ENCODE assay signal across 1 cellular context in the genomic region with DNA sequence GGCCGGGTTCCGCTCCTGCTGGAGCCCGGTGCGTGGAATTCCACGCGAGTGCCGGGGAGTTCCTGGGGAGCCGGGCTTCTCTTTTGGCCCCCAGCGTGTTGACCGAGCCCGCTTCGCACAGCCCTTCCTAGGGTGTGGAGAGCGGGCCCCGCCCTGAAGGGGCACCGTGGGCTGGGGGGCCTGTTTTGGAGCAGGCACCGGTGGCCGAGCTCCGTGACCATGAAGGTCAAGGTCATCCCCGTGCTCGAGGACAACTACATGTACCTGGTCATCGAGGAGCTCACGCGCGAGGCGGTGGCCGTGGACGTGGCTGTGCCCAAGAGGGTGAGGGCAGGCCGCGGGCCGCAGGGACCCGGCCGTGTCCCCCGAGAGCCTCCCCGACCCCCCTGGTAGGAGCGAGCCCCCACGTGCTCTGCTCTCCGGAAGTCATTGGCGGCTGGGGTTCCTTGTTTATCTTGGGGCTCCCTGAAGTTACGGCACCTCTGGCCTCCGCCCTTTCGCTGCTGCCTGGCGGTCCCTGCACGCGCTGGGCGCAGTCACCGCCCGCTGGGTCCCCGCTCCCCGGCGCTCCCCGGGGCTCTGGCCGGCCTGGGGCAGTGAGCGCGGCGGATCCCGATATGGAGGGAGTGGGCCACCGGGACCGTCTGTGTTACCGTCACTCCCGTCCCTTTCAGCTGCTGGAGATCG.
A peak's percentile ranks its signal among the peaks of the same experiment; 100 is the strongest.
TF ChIP-seq lines count a peak whose summit lies in the region.

No MANE protein-coding gene starts in this region.

TF ChIP-seq in neural cell, 6 proteins besides CTCF, POLR2A, EP300 and RAD21:
- TF ChIP-seq, protein P1, sequence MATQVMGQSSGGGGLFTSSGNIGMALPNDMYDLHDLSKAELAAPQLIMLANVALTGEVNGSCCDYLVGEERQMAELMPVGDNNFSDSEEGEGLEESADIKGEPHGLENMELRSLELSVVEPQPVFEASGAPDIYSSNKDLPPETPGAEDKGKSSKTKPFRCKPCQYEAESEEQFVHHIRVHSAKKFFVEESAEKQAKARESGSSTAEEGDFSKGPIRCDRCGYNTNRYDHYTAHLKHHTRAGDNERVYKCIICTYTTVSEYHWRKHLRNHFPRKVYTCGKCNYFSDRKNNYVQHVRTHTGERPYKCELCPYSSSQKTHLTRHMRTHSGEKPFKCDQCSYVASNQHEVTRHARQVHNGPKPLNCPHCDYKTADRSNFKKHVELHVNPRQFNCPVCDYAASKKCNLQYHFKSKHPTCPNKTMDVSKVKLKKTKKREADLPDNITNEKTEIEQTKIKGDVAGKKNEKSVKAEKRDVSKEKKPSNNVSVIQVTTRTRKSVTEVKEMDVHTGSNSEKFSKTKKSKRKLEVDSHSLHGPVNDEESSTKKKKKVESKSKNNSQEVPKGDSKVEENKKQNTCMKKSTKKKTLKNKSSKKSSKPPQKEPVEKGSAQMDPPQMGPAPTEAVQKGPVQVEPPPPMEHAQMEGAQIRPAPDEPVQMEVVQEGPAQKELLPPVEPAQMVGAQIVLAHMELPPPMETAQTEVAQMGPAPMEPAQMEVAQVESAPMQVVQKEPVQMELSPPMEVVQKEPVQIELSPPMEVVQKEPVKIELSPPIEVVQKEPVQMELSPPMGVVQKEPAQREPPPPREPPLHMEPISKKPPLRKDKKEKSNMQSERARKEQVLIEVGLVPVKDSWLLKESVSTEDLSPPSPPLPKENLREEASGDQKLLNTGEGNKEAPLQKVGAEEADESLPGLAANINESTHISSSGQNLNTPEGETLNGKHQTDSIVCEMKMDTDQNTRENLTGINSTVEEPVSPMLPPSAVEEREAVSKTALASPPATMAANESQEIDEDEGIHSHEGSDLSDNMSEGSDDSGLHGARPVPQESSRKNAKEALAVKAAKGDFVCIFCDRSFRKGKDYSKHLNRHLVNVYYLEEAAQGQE (IDR thresholded peaks at IDR 0.05; ENCODE audit: borderline replicate concordance): no peak
- TF ChIP-seq SMC3 (conservative IDR thresholded peaks at IDR 0.05; ENCODE audit: poor library complexity): no peak
- TF ChIP-seq TAF1 (IDR thresholded peaks at IDR 0.05; ENCODE audit: low read depth): peak; percentile 9
- peak; percentile 27 for TF ChIP-seq MXI1 (conservative IDR thresholded peaks at IDR 0.05; ENCODE audit: poor library complexity, severe bottlenecking)
- no peak for TF ChIP-seq POLR2AphosphoS5 (IDR thresholded peaks at IDR 0.05)
- no peak for TF ChIP-seq EZH2 (IDR thresholded peaks at IDR 0.05; ENCODE audit: borderline replicate concordance, insufficient read depth, low read length, poor library complexity, severe bottlenecking)
